Comparison of ENCODE assay signal across 8 cellular contexts in genomic region chr15:65184944-65185717, GRCh38. TPM values are rescaled to one million over a fixed set of nuclear protein-coding genes. Genes with fewer than 3 reads are reported as not detected.
DNase-seq lines count a peak whose midpoint lies in the region; ATAC-seq and TF ChIP-seq lines count a peak whose summit lies in the region.

Gene CLPX, minus strand, starts transcription at chr15:65185342. Its CDS starts 189 bp downstream, at chr15:65185153.

- peak within 1 kb of the TSS; percentile 95 for H2AFZ ChIP-seq in hepatocyte

- H3K27me3 ChIP-seq in hepatocyte: no peaks in the 10 kb centered on the region
- H3K27me3 ChIP-seq in rectal smooth muscle tissue (ENCODE audit: control insufficient read depth, insufficient read depth, low read length): no peaks in the 10 kb centered on the region
- H3K27me3 ChIP-seq in vagina: no peaks in the 10 kb centered on the region

- DNase-seq in NCI-H2081 (lab: John Stamatoyannopoulos, UW) (peak; percentile 89 to 92), T-helper 9 cell (peak; percentile 85), astrocyte of the cerebellum (ENCODE audit: low read depth) (peak; percentile 69), hepatocyte (ENCODE audit: low spot score) (peak; percentile 95), vagina (ENCODE audit: extremely low spot score in 2 of 2) (peak in 1 of 2 donors; percentile 95)

- intact Hi-C loops in vagina (cut with DNase I): loop anchor here (5.0 kb wide), 1 partner anchor 87 kb away; no protein-coding TSS in a partner anchor

- H3K4me3 ChIP-seq in astrocyte of the cerebellum (ENCODE audit: low read depth, low read length) (peak within 1 kb of the TSS; percentile 76), hepatocyte (peak within 1 kb of the TSS; percentile 56), rectal smooth muscle tissue (ENCODE audit: low read length) (peak within 1 kb of the TSS; percentile 78), vagina (peak within 1 kb of the TSS; percentile 83 to 96)

- H3K4me1 ChIP-seq in hepatocyte (ENCODE audit: insufficient read depth) (peaks cover 10% of the 10 kb centered on the region), rectal smooth muscle tissue (ENCODE audit: control insufficient read depth, insufficient read depth, low read length) (peaks cover 10% of the 10 kb centered on the region), vagina (peaks cover 40% of the 10 kb centered on the region)

- peak within 1 kb of the TSS; percentile 74 for H3K9ac ChIP-seq in rectal smooth muscle tissue (ENCODE audit: low read length)

- ATAC-seq in GM18508 (IDR thresholded peaks at IDR 0.05; ENCODE audit: insufficient read depth, unreplicated experiment) (peak; percentile 47), HG03025 (IDR thresholded peaks at IDR 0.05; ENCODE audit: low FRiP score, unreplicated experiment) (peak; percentile 67)

- H3K9me2 ChIP-seq in hepatocyte (replicated peaks; ENCODE audit: insufficient read depth): no peaks in the 10 kb centered on the region

- TF ChIP-seq CTCF in astrocyte of the cerebellum (IDR thresholded peaks at IDR 0.05; ENCODE audit: low read depth, low read length, missing control alignments): no peak
- no peak for TF ChIP-seq CTCF in hepatocyte (IDR thresholded peaks at IDR 0.05; ENCODE audit: poor library complexity)
- TF ChIP-seq CTCF in vagina (IDR thresholded peaks at IDR 0.05): no peak

- TF ChIP-seq POLR2A in vagina (IDR thresholded peaks at IDR 0.05): peak in 1 of 2 donors; percentile 64

- in situ Hi-C loops in astrocyte of the cerebellum (cut with HindIII; ENCODE audit: low sequenced_read_pairs): no loop called here

- peaks cover 49% of the 10 kb centered on the region for H3K79me2 ChIP-seq in hepatocyte

- peaks cover 21% of the 10 kb centered on the region for H4K20me1 ChIP-seq in hepatocyte (ENCODE audit: insufficient read depth, poor library complexity, severe bottlenecking)

- under 1% methylated on average over 48 of the region's 67 CpGs for WGBS in hepatocyte (ENCODE audit: low lambda C conversion rate, missing lambda C conversion rate)

- H3K4me2 ChIP-seq in hepatocyte: peak within 1 kb of the TSS; percentile 81

- H3K36me3 ChIP-seq in hepatocyte (replicated peaks; ENCODE audit: insufficient read depth, low read depth): no peaks in the 10 kb centered on the region
- peaks cover 2% of the 10 kb centered on the region for H3K36me3 ChIP-seq in rectal smooth muscle tissue (ENCODE audit: control insufficient read depth, insufficient read depth, low read length)
- no peaks in the 10 kb centered on the region for H3K36me3 ChIP-seq in vagina

- H3K27ac ChIP-seq in hepatocyte (peak within 1 kb of the TSS; percentile 95), rectal smooth muscle tissue (ENCODE audit: low read depth, low read length) (peak within 1 kb of the TSS; percentile 95), vagina (peak within 1 kb of the TSS; percentile 92)

- H3K9me3 ChIP-seq in hepatocyte (ENCODE audit: low read depth): no peaks in the 10 kb centered on the region
- H3K9me3 ChIP-seq in vagina: no peaks in the 10 kb centered on the region

RNA-seq across cellular contexts. Expression of gene CLPX, which starts in this region (rescaled TPM):
- 53.4 and 53.5 TPM in 2 replicates for total RNA-seq in hepatocyte
- polyA plus RNA-seq in hepatocyte: 20.0 and 33.8 TPM in 2 replicates
- total RNA-seq in vagina: 46.4 TPM
